16 cellular contexts compared by ENCODE assay signal in genomic region chr6:11773013-11773412, GRCh38. TPM values are rescaled to one million over a fixed set of nuclear protein-coding genes. Genes with fewer than 3 reads are reported as not detected.
DNase-seq lines count a peak whose midpoint lies in the region; ATAC-seq and TF ChIP-seq lines count a peak whose summit lies in the region.
"Had no signal": no experiment of that assay in that cellular context is flagged by ENCODE, and none has a peak within 500 bp of the region (broad histone marks: within the 10 kb centered on the region; RNA-seq: fewer than 3 reads in every experiment).

No MANE protein-coding gene starts in this region.

- POLR2A ChIA-PET in MCF 10A (lab: Yijun Ruan, JAX): interaction anchor here (0.9 to 10.4 kb wide), 7 partner anchors 13 to 252 kb away, joined by 3 to 248 read pairs (median 37); partner anchors contain the start of gene HIVEP1

- H3K36me3 Mint-ChIP-seq in MCF 10A (ENCODE audit: insufficient read depth, unreplicated experiment) (no peaks in the 10 kb centered on the region), progenitor cell of endocrine pancreas (ENCODE audit: insufficient read depth) (no peaks in the 10 kb centered on the region)
- H3K36me3 Mint-ChIP-seq: type B pancreatic cell had no signal

- H3K27me3 ChIP-seq in breast epithelium: no peaks in the 10 kb centered on the region
- H3K27me3 ChIP-seq in brain microvascular endothelial cell (replicated peaks): no peaks in the 10 kb centered on the region
- H3K27me3 ChIP-seq in gastroesophageal sphincter: peaks cover 6% of the 10 kb centered on the region
- H3K27me3 ChIP-seq in effector memory CD4-positive, alpha-beta T cell (replicated peaks; ENCODE audit: control insufficient read depth, insufficient read depth, low read length, poor library complexity, severe bottlenecking): no peaks in the 10 kb centered on the region
- H3K27me3 ChIP-seq: BLaER1 had no signal

- 95 to 97% methylated on average over 3 to 5 of the region's 5 CpGs for WGBS in mesodermal cell (ENCODE audit: insufficient coverage in 2 of 2), 2 experiments
- 100% methylated on average over 4 of the region's 5 CpGs; no CpG with 5 or more reads in 1 of the 2 donors for WGBS in gastroesophageal sphincter (ENCODE audit: low coverage in 1 of 2), 2 donors

- H3K4me3 Mint-ChIP-seq in MCF 10A (ENCODE audit: unreplicated experiment) (no peak overlapping the region), progenitor cell of endocrine pancreas (ENCODE audit: low read depth) (no peak overlapping the region)
- H3K4me3 Mint-ChIP-seq: nephron; stimulated activated naive CD8-positive, alpha-beta T cell treated with anti-CD3 and anti-CD28 coated beads, Interleukin-15, amount 100 ng/mL, for 72 hours; type B pancreatic cell had no signal

- H3K9me3 ChIP-seq in breast epithelium (no peaks in the 10 kb centered on the region), mesodermal cell (ENCODE audit: control insufficient read depth, low read length) (no peaks in the 10 kb centered on the region), gastroesophageal sphincter (no peaks in the 10 kb centered on the region)
- H3K9me3 ChIP-seq in effector memory CD4-positive, alpha-beta T cell (ENCODE audit: control insufficient read depth, low read length): no peaks in the 10 kb centered on the region
- H3K9me3 ChIP-seq: BLaER1 had no signal

- CTCF ChIA-PET in MCF 10A (lab: Yijun Ruan, JAX): interaction anchor here (0.7 to 1.1 kb wide), 3 partner anchors 10 to 49 kb away, joined by 3 to 4 read pairs (median 4); no protein-coding TSS in a partner anchor

- TF ChIP-seq POLR2A in breast epithelium (IDR thresholded peaks at IDR 0.05) (no peak), gastroesophageal sphincter (IDR thresholded peaks at IDR 0.05) (no peak)

- H3K27me3 Mint-ChIP-seq in MCF 10A (ENCODE audit: insufficient read depth, unreplicated experiment): no peaks in the 10 kb centered on the region
- peaks cover 17% of the 10 kb centered on the region for H3K27me3 Mint-ChIP-seq in progenitor cell of endocrine pancreas
- H3K27me3 Mint-ChIP-seq: stimulated activated naive CD8-positive, alpha-beta T cell treated with anti-CD3 and anti-CD28 coated beads, Interleukin-15, amount 100 ng/mL, for 72 hours had no signal

- H3K9me3 Mint-ChIP-seq in MCF 10A (ENCODE audit: unreplicated experiment) (no peaks in the 10 kb centered on the region), progenitor cell of endocrine pancreas (ENCODE audit: low read depth) (no peaks in the 10 kb centered on the region)
- H3K9me3 Mint-ChIP-seq: nephron, type B pancreatic cell had no signal

- H3K27ac Mint-ChIP-seq in MCF 10A (ENCODE audit: low read depth, unreplicated experiment): peak overlapping the region; percentile 96
- H3K27ac Mint-ChIP-seq in progenitor cell of endocrine pancreas: no peak overlapping the region
- H3K27ac Mint-ChIP-seq: nephron, type B pancreatic cell had no signal

- H3K27ac ChIP-seq in breast epithelium (peak overlapping the region in 1 of 2 donors; percentile 89), brain microvascular endothelial cell (peak overlapping the region; percentile 98), mesodermal cell (ENCODE audit: low read depth, low read length, severe bottlenecking) (peak overlapping the region; percentile 16), gastroesophageal sphincter (no peak overlapping the region)
- H3K27ac ChIP-seq in effector memory CD4-positive, alpha-beta T cell (ENCODE audit: insufficient read depth, low read length, poor library complexity, severe bottlenecking): no peak overlapping the region
- H3K27ac ChIP-seq: BLaER1 had no signal

- no peak for TF ChIP-seq EP300 in gastroesophageal sphincter (IDR thresholded peaks at IDR 0.05)

- TF ChIP-seq CTCF in MCF 10A (IDR thresholded peaks at IDR 0.05; ENCODE audit: unreplicated experiment): no peak
- TF ChIP-seq CTCF in breast epithelium (IDR thresholded peaks at IDR 0.05): no peak
- TF ChIP-seq CTCF in brain microvascular endothelial cell (IDR thresholded peaks at IDR 0.05; ENCODE audit: low read depth, low read length, missing control alignments): no peak
- no peak for TF ChIP-seq CTCF in gastroesophageal sphincter (IDR thresholded peaks at IDR 0.05)
- TF ChIP-seq CTCF in progenitor cell of endocrine pancreas (IDR thresholded peaks at IDR 0.05; ENCODE audit: unreplicated experiment): no peak

- no peak for ATAC-seq in gastroesophageal sphincter
- ATAC-seq: stimulated activated naive CD8-positive, alpha-beta T cell treated with anti-CD3 and anti-CD28 coated beads, Interleukin-15, amount 100 ng/mL, for 72 hours had no signal

- H3K4me1 ChIP-seq in breast epithelium (peaks cover 0 to 5% of the 10 kb centered on the region in 2 donors), mesodermal cell (ENCODE audit: control insufficient read depth, insufficient read depth, low read length, poor library complexity, severe bottlenecking) (peaks cover 34% of the 10 kb centered on the region), gastroesophageal sphincter (peaks cover 0 to 18% (median 10%) of the 10 kb centered on the region in 3 donors)
- no peaks in the 10 kb centered on the region for H3K4me1 ChIP-seq in effector memory CD4-positive, alpha-beta T cell (ENCODE audit: control insufficient read depth, insufficient read depth, low read length, poor library complexity, severe bottlenecking)

- H3K4me3 ChIP-seq in breast epithelium (no peak overlapping the region), brain microvascular endothelial cell (ENCODE audit: low read depth, low read length) (no peak overlapping the region), mesodermal cell (ENCODE audit: extremely low read depth, insufficient read depth, low read length, poor library complexity, severe bottlenecking) (no peak overlapping the region), gastroesophageal sphincter (no peak overlapping the region)
- no peak overlapping the region for H3K4me3 ChIP-seq in effector memory CD4-positive, alpha-beta T cell (ENCODE audit: insufficient read depth, low read depth, low read length, poor library complexity, severe bottlenecking)
- H3K4me3 ChIP-seq: BLaER1 had no signal

- H3K4me1 Mint-ChIP-seq in MCF 10A (ENCODE audit: insufficient read depth, unreplicated experiment) (peaks cover 48% of the 10 kb centered on the region), progenitor cell of endocrine pancreas (ENCODE audit: low read depth) (peaks cover 13% of the 10 kb centered on the region)

- DNase-seq in MCF 10A (ENCODE audit: unreplicated experiment) (no peak), breast epithelium (ENCODE audit: low spot score in 2 of 2) (no peak), brain microvascular endothelial cell (no peak), NCI-H1048 (lab: John Stamatoyannopoulos, UW) (no peak), progenitor cell of endocrine pancreas (ENCODE audit: low spot score, unreplicated experiment) (no peak)
- DNase-seq in effector memory CD4-positive, alpha-beta T cell: no peak
- DNase-seq: activated CD4-positive, alpha-beta T cell treated with anti-CD3 and anti-CD28 coated beads, Interleukin-2, amount 50 U/mL, for 4 hours; activated gamma-delta T cell; foreskin melanocyte; NCI-H187 treated with DMSO at 0.1 percent for 48 hours; stimulated activated naive CD8-positive, alpha-beta T cell treated with anti-CD3 and anti-CD28 coated beads, Interleukin-15, amount 100 ng/mL, for 72 hours had no signal

- H3K36me3 ChIP-seq in breast epithelium (no peaks in the 10 kb centered on the region), brain microvascular endothelial cell (replicated peaks) (no peaks in the 10 kb centered on the region), mesodermal cell (ENCODE audit: control insufficient read depth, insufficient read depth, low read length) (no peaks in the 10 kb centered on the region), gastroesophageal sphincter (no peaks in the 10 kb centered on the region)
- H3K36me3 ChIP-seq in effector memory CD4-positive, alpha-beta T cell (ENCODE audit: control insufficient read depth, insufficient read depth, low read length): no peaks in the 10 kb centered on the region
- H3K36me3 ChIP-seq: BLaER1 had no signal

- intact Hi-C loops in MCF 10A (cut with micrococcal nuclease): loop anchor here (5.0 kb wide), 2 partner anchors 116 to 514 kb away; no protein-coding TSS in a partner anchor
- intact Hi-C loops in breast epithelium (cut with DNase I; ENCODE audit: low total_unique reads): loop anchor here (2.0 kb wide), 1 partner anchor 26 kb away; no protein-coding TSS in a partner anchor

- BruUV-seq in MCF 10A (replicated peaks; lab: Mats Ljungman, UMichigan): no TSS peak

- in situ Hi-C loops in brain microvascular endothelial cell (cut with HindIII; ENCODE audit: low pct_ligation_motif_present, low sequenced_read_pairs): loop anchor here (25.0 kb wide), 1 partner anchor 239 kb away; the partner anchor contains the start of gene HIVEP1

RNA-seq across cellular contexts. Expression of gene ADTRP, which starts 5.6 kb away (rescaled TPM):
- total RNA-seq in MCF 10A (2022) (14.8 and 25.3 TPM in 2 replicates), breast epithelium (1 to 10 TPM in 2 of 3 donors, under 1 TPM in 1; 0.48 to 2.9 (median 2.6) TPM), gastroesophageal sphincter (under 1 TPM in 3 of 4 donors, not detected in 1; 0.23 to 0.72 (median 0.67) TPM), progenitor cell of endocrine pancreas (not detected in 2 replicates)
- not detected for polyA plus RNA-seq in mesodermal cell (2013, experiment 1 of 2)
- polyA plus RNA-seq in mesodermal cell (2013, experiment 2 of 2): not detected

Comparison
In these comparisons a context has a peak if more than half of its experiments do, and no peak if none do; other contexts are left out.
1. H3K27ac ChIP-seq: peak in brain microvascular endothelial cell (single experiment) and mesodermal cell (single experiment); none in gastroesophageal sphincter (0 of 4) and effector memory CD4-positive, alpha-beta T cell (single experiment).